In the genomic region with DNA sequence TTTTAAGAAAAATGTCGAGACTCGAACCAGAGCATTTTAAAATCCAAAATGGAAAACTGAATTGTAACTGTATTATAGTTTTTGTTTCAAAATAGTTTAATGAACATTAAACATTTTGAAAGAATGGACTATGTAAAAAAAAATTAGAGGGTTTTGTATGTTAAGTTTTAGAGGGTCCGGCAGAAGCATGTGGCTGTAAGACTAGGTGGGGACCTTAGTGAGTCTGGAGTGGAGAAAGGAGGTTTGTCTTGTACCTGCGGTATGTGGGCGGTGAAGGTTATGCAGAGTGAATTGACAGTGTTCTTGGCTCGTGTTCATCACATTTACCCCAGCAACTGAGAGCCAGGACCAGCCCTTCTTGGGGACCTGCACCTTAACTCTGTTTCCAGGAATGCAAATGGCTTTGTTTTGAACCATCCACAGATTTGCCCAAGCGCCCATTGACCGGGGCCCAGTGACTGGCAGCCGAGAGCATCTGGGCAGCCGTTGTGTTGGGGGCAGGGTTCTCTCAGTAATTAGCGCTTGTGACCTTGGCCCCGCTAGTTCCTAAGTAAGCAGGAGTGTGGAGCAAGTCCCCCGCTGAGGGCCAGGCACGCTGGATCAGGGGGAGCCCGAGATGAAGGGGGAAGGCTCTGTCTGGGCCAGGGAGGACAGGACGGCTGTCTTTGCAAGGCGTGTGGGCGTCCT, we compare ENCODE assay signal across 8 cellular contexts. TPM values are rescaled to one million over a fixed set of nuclear protein-coding genes. Genes with fewer than 3 reads are reported as not detected.
A peak's percentile ranks its signal among the peaks of the same experiment; 100 is the strongest.
DNase-seq lines count a peak whose midpoint lies in the region; ATAC-seq lines count a peak whose summit lies in the region.

No MANE protein-coding gene starts in this region.

- H3K9me3 ChIP-seq in HAP-1 (no peaks in the 10 kb centered on the region; the same call in 1 of the 2 replicates), SJCRH30 (replicated peaks) (no peaks in the 10 kb centered on the region), ectodermal cell (ENCODE audit: control insufficient read depth, low read length) (no peaks in the 10 kb centered on the region), muscle layer of colon (ENCODE audit: low read length) (no peaks in the 10 kb centered on the region)

- peak overlapping the region; percentile 100 for H3K27ac ChIP-seq in SJCRH30
- H3K27ac ChIP-seq in ectodermal cell (ENCODE audit: insufficient read depth, low read depth, low read length, poor library complexity, severe bottlenecking) = peak overlapping the region; percentile 5
- peak overlapping the region; percentile 95 for H3K27ac ChIP-seq in muscle layer of colon (ENCODE audit: low read depth, low read length)

- H3K36me3 ChIP-seq in HAP-1 (replicated peaks) (peaks cover 18% of the 10 kb centered on the region), SJCRH30 (peaks cover 3% of the 10 kb centered on the region; the same call in 1 of the 2 replicates), ectodermal cell (ENCODE audit: control insufficient read depth, insufficient read depth, low read length) (peaks cover 6% of the 10 kb centered on the region), muscle layer of colon (ENCODE audit: insufficient read depth, low read length) (peaks cover 4% of the 10 kb centered on the region)

- H3K4me1 ChIP-seq in HAP-1 = peaks cover 16% of the 10 kb centered on the region
- peaks cover 6% of the 10 kb centered on the region; the same call in 1 of the 2 replicates for H3K4me1 ChIP-seq in SJCRH30
- peaks cover 16% of the 10 kb centered on the region for H3K4me1 ChIP-seq in ectodermal cell (ENCODE audit: control insufficient read depth, insufficient read depth, low read length)
- peaks cover 5% of the 10 kb centered on the region for H3K4me1 ChIP-seq in muscle layer of colon (ENCODE audit: insufficient read depth, low read length)

- peak overlapping the region; percentile 97 for H3K4me3 ChIP-seq in HAP-1
- peak overlapping the region; percentile 94 for H3K4me3 ChIP-seq in SJCRH30
- peak overlapping the region; percentile 63 for H3K4me3 ChIP-seq in ectodermal cell (ENCODE audit: insufficient read depth, low read depth, low read length)
- H3K4me3 ChIP-seq in muscle layer of colon (ENCODE audit: low read depth in 1 of 2, low read length in 2 of 2) = peak overlapping the region in 1 of 2 donors; percentile 84

- 3 to 11% methylated on average over 14 to 17 of the region's 18 CpGs for WGBS in ectodermal cell, 2 experiments

- in situ Hi-C loops in HAP-1 (cut with MboI; ENCODE audit: low sequenced_read_pairs) = loop anchor here (25.0 kb wide), 1 partner anchor 599 kb away; no protein-coding TSS in a partner anchor

- peak overlapping the region; percentile 95 for H3K9ac ChIP-seq in muscle layer of colon (ENCODE audit: low read length)

- no peak for ATAC-seq in GM18870 (IDR thresholded peaks at IDR 0.05; ENCODE audit: unreplicated experiment)

- H3K27me3 ChIP-seq in HAP-1 (ENCODE audit: low read depth) (no peaks in the 10 kb centered on the region), SJCRH30 (no peaks in the 10 kb centered on the region), ectodermal cell (ENCODE audit: control insufficient read depth, insufficient read depth, low read length, poor library complexity, severe bottlenecking) (peaks cover 10% of the 10 kb centered on the region), muscle layer of colon (ENCODE audit: control insufficient read depth in 1 of 2, insufficient read depth in 2 of 2, low read length in 2 of 2) (no peaks in the 10 kb centered on the region)

- DNase-seq in HAP-1 (ENCODE audit: low spot score in 2 of 2) (peak in 1 of 2 experiments; percentile 45), SJCRH30 (peak; percentile 40 to 46), amniotic stem cell (lab: John Stamatoyannopoulos, UW) (no peak), COLO668 (lab: John Stamatoyannopoulos, UW; ENCODE audit: unreplicated experiment) (no peak)
- DNase-seq in activated CD4-positive, CD25-positive, alpha-beta regulatory T cell (lab: John Stamatoyannopoulos, UW) = no peak

RNA-seq across cellular contexts. Expression of a gene that starts 1.4 kb away (rescaled TPM):
- total RNA-seq in SJCRH30 (2014; rRNA removed; shearing (Covaris generic)) = 8.1 and 8.2 TPM in 2 replicates
- polyA plus RNA-seq in ectodermal cell (2013, experiment 1 of 4) = 22.0 TPM
- 18.0 TPM for polyA plus RNA-seq in ectodermal cell (2013, experiment 2 of 4)
- polyA plus RNA-seq in ectodermal cell (2013, experiment 3 of 4) = 16.2 TPM
- 15.5 TPM for polyA plus RNA-seq in ectodermal cell (2013, experiment 4 of 4)

Comparison
In these comparisons a context has a peak if more than half of its experiments do, and no peak if none do; other contexts are left out.
1. DNase-seq: peak in SJCRH30 (2 of 2); none in amniotic stem cell (single experiment), COLO668 (single experiment) and activated CD4-positive, CD25-positive, alpha-beta regulatory T cell (0 of 4).
2. H3K27ac ChIP-seq: peak in every context shown above with its lines; median percentile 100 in SJCRH30; 95 in muscle layer of colon; 5 in ectodermal cell.